In genomic region chr3:79684041-79684440, GRCh38 we compare ENCODE assay signal across 28 cellular contexts.
"Had no signal": no experiment of that assay in that cellular context is flagged by ENCODE, and none has a peak within 500 bp of the region (broad histone marks: within the 10 kb centered on the region; RNA-seq: fewer than 3 reads in every experiment).

No MANE protein-coding gene starts in this region.

- H3K36me3 ChIP-seq: colonic mucosa, esophagus muscularis mucosa, esophagus squamous epithelium, gastrocnemius medialis, gastroesophageal sphincter, heart left ventricle, heart right ventricle had no signal

- H3K27ac ChIP-seq: colonic mucosa, coronary artery, dorsolateral prefrontal cortex, epithelial cell of prostate, esophagus muscularis mucosa, esophagus squamous epithelium, foreskin keratinocyte, gastrocnemius medialis, gastroesophageal sphincter, heart left ventricle, heart right ventricle had no signal

- H3K9me3 ChIP-seq: colonic mucosa, esophagus muscularis mucosa, esophagus squamous epithelium, gastrocnemius medialis had no signal

- DNase-seq: colonic mucosa; cortex of kidney; dermis blood vessel endothelial cell; dorsolateral prefrontal cortex; effector CD4-positive, alpha-beta T cell; effector CD8-positive, alpha-beta T cell; effector memory CD4-positive, alpha-beta T cell; effector memory CD8-positive, alpha-beta T cell; endodermal cell; erythroblast; esophagus squamous epithelium; foreskin fibroblast; foreskin keratinocyte; foreskin melanocyte; gastrocnemius medialis; glutamatergic neuron; head of caudate nucleus; heart left ventricle; heart right ventricle had no signal

- H3K4me1 ChIP-seq: colonic mucosa, esophagus muscularis mucosa, esophagus squamous epithelium, foreskin keratinocyte, gastrocnemius medialis, gastroesophageal sphincter, heart left ventricle, heart right ventricle had no signal

- H3K4me3 ChIP-seq: colonic mucosa, coronary artery, dorsolateral prefrontal cortex, esophagus muscularis mucosa, esophagus squamous epithelium, gastrocnemius medialis, gastroesophageal sphincter, heart left ventricle, heart right ventricle had no signal

- FAIRE-seq: colon, endometrium, endothelial cell of umbilical vein, frontal cortex had no signal

- ATAC-seq: effector memory CD8-positive, alpha-beta T cell; esophagus mucosa; foreskin keratinocyte; gastrocnemius medialis; gastroesophageal sphincter; heart left ventricle; heart right ventricle had no signal

- H3K27me3 ChIP-seq: colonic mucosa, esophagus muscularis mucosa, esophagus squamous epithelium, foreskin keratinocyte, gastrocnemius medialis, gastroesophageal sphincter, heart left ventricle, heart right ventricle had no signal
